11 cellular contexts compared by ENCODE assay signal in the genomic region with DNA sequence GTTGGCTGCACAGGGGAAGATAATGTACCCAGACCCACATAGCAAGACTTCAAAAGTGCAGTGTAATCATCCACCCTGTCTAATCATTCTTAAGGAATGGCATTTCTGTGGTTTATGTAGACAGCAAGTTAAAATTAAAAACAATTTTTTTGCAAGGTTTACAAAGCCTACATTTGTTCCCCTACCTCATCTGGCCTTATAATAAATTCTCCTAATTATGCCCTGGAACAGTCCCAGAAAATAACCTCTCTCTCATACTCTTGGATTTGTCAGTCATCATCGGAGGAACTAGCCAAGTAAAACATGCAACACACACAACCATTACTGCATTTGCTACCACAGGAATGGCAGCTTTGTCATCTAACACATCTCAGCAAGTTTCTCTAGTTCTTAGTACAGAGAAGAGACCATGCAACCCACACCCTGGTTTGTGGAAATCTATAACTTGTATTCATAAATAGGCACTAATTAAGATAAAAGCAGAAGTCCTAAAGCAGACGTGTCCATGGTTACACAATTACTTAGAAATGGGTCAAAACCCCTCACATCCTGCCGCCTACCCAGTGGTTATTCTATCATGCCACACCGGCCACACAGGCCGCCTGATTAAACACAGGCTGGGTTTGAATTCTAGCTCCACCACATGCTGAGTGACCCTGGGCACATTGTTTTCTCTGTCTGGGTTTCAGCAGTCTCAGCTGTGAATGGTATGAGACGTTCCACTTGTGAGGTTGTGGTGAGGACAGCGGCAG. TPM values are rescaled to one million over a fixed set of nuclear protein-coding genes. Genes with fewer than 3 reads are reported as not detected.
A peak's percentile ranks its signal among the peaks of the same experiment; 100 is the strongest.
DNase-seq lines count a peak whose midpoint lies in the region; ATAC-seq, FAIRE-seq and TF ChIP-seq lines count a peak whose summit lies in the region.
"Had no signal": no experiment of that assay in that cellular context is flagged by ENCODE, and none has a peak within 500 bp of the region (broad histone marks: within the 10 kb centered on the region; RNA-seq: fewer than 3 reads in every experiment).

No MANE protein-coding gene starts in this region.

- H3K4me1 ChIP-seq in ascending aorta, result peaks cover 0 to 9% of the 10 kb centered on the region in 2 donors

- H3K27ac ChIP-seq in ascending aorta, result no peak overlapping the region

- H3K4me1 Mint-ChIP-seq in stimulated activated naive CD8-positive, alpha-beta T cell treated with anti-CD3 and anti-CD28 coated beads, Interleukin-15, amount 100 ng/mL, for 72 hours, result no peaks in the 10 kb centered on the region
- H3K4me1 Mint-ChIP-seq: CD8-positive, alpha-beta memory T cell had no signal

- H3K4me3 Mint-ChIP-seq in stimulated activated naive CD8-positive, alpha-beta T cell treated with anti-CD3 and anti-CD28 coated beads, Interleukin-15, amount 100 ng/mL, for 72 hours, result no peak overlapping the region
- H3K4me3 Mint-ChIP-seq: brain; CD8-positive, alpha-beta memory T cell; stimulated activated naive CD8-positive, alpha-beta T cell treated with anti-CD3 and anti-CD28 coated beads, Interleukin-15, Interleukin-2, amounts not matched to agents 100 ng/mL and 50 ng/mL, for 24 hours had no signal

- intact Hi-C loops in ascending aorta (cut with DNase I), result loop anchor here (5.0 to 10.0 kb wide), 3 partner anchors 128 to 1164 kb away; a partner anchor contains a TSS

- no peaks in the 10 kb centered on the region for H3K9me3 ChIP-seq in ascending aorta

- H3K27me3 Mint-ChIP-seq in stimulated activated naive CD8-positive, alpha-beta T cell treated with anti-CD3 and anti-CD28 coated beads, Interleukin-15, amount 100 ng/mL, for 72 hours, result peaks cover 13% of the 10 kb centered on the region

- H3K27ac Mint-ChIP-seq in stimulated activated naive CD8-positive, alpha-beta T cell treated with anti-CD3 and anti-CD28 coated beads, Interleukin-15, amount 100 ng/mL, for 72 hours, result no peak overlapping the region
- H3K27ac Mint-ChIP-seq: CD8-positive, alpha-beta memory T cell; stimulated activated naive CD8-positive, alpha-beta T cell treated with anti-CD3 and anti-CD28 coated beads, Interleukin-15, Interleukin-2, amounts not matched to agents 100 ng/mL and 50 ng/mL, for 24 hours had no signal

- DNase-seq in stimulated activated naive CD8-positive, alpha-beta T cell treated with anti-CD3 and anti-CD28 coated beads, Interleukin-15, Interleukin-2, amounts not matched to agents 100 U/mL and 50 U/mL, for 24 hours, result no peak
- no peak for DNase-seq in stimulated activated naive CD8-positive, alpha-beta T cell treated with anti-CD3 and anti-CD28 coated beads, Interleukin-15, amount 100 ng/mL, for 72 hours
- peak; percentile 13 for DNase-seq in NCI-H226
- DNase-seq in fibroblast of gingiva (ENCODE audit: low read depth), result peak; percentile 64
- no peak for DNase-seq in ascending aorta (ENCODE audit: low spot score in 2 of 2)
- DNase-seq in GM19239 (ENCODE audit: insufficient read length, low spot score), result no peak
- DNase-seq in SHP77 (lab: John Stamatoyannopoulos, UW), result no peak
- DNase-seq in LoVo (ENCODE audit: low spot score), result no peak
- DNase-seq: CD8-positive, alpha-beta memory T cell had no signal

- no peaks in the 10 kb centered on the region for H3K36me3 ChIP-seq in ascending aorta

- no peaks in the 10 kb centered on the region for H3K27me3 ChIP-seq in ascending aorta

- ATAC-seq in stimulated activated naive CD8-positive, alpha-beta T cell treated with anti-CD3 and anti-CD28 coated beads, Interleukin-15, Interleukin-2, amounts not matched to agents 100 U/mL and 50 U/mL, for 24 hours, result peak; percentile 66
- no peak for ATAC-seq in stimulated activated naive CD8-positive, alpha-beta T cell treated with anti-CD3 and anti-CD28 coated beads, Interleukin-15, amount 100 ng/mL, for 72 hours

- no peaks in the 10 kb centered on the region for H3K9me3 Mint-ChIP-seq in stimulated activated naive CD8-positive, alpha-beta T cell treated with anti-CD3 and anti-CD28 coated beads, Interleukin-15, amount 100 ng/mL, for 72 hours
- H3K9me3 Mint-ChIP-seq: brain; CD8-positive, alpha-beta memory T cell; stimulated activated naive CD8-positive, alpha-beta T cell treated with anti-CD3 and anti-CD28 coated beads, Interleukin-15, Interleukin-2, amounts not matched to agents 100 ng/mL and 50 ng/mL, for 24 hours had no signal

- FAIRE-seq in GM19239 (lab: Jason Lieb, UNC), result no peak

- no peak overlapping the region for H3K4me3 ChIP-seq in ascending aorta

- no peak for TF ChIP-seq CTCF in ascending aorta (IDR thresholded peaks at IDR 0.05)

RNA-seq across cellular contexts. Expression of a gene that starts 19.0 kb away (rescaled TPM):
- 87.7 TPM for total RNA-seq in ascending aorta

Comparison
In these comparisons a context has a peak if more than half of its experiments do, and no peak if none do; other contexts are left out.
1. DNase-seq: peak in NCI-H226 (single experiment) and fibroblast of gingiva (single experiment); none in stimulated activated naive CD8-positive, alpha-beta T cell treated with anti-CD3 and anti-CD28 coated beads, Interleukin-15, Interleukin-2, amounts not matched to agents 100 U/mL and 50 U/mL, for 24 hours (single experiment), stimulated activated naive CD8-positive, alpha-beta T cell treated with anti-CD3 and anti-CD28 coated beads, Interleukin-15, amount 100 ng/mL, for 72 hours (0 of 2), ascending aorta (0 of 2), GM19239 (single experiment), SHP77 (0 of 2) and LoVo (single experiment).